Comparison of ENCODE assay signal across 8 cellular contexts in genomic region chr9:113579270-113580040, GRCh38.
DNase-seq lines count a peak whose midpoint lies in the region; ATAC-seq and TF ChIP-seq lines count a peak whose summit lies in the region.

No MANE protein-coding gene starts in this region.

- peak; percentile 34 for DNase-seq in activated gamma-delta T cell treated with Interleukin-2 at 50 U/mL for 16 hours
- no peak for DNase-seq in activated gamma-delta T cell (lab: John Stamatoyannopoulos, UW)
- DNase-seq in SHP77 (lab: John Stamatoyannopoulos, UW) = peak; percentile 30 to 56
- DNase-seq in chondrocyte (ENCODE audit: low spot score) = no peak
- peak in 4 of 9 donors; percentile 11 to 24 (median 13) for DNase-seq in naive thymus-derived CD4-positive, alpha-beta T cell
- no peak for DNase-seq in NCI-H128 (lab: John Stamatoyannopoulos, UW; ENCODE audit: unreplicated experiment)
- DNase-seq in retina = no peak

- H3K27ac ChIP-seq in naive thymus-derived CD4-positive, alpha-beta T cell (ENCODE audit: low read depth, low read length) = peak overlapping the region; percentile 77

- H3K4me3 ChIP-seq in naive thymus-derived CD4-positive, alpha-beta T cell (ENCODE audit: low read length) = peak overlapping the region; percentile 37

- H3K4me1 ChIP-seq in naive thymus-derived CD4-positive, alpha-beta T cell (ENCODE audit: control insufficient read depth in 2 of 2, insufficient read depth in 2 of 2, low read length in 2 of 2) = peaks cover 49 to 50% of the 10 kb centered on the region in 2 donors

- H3K4me3 Mint-ChIP-seq in chondrocyte (ENCODE audit: unreplicated experiment) = peak overlapping the region; percentile 46
- H3K4me3 Mint-ChIP-seq in naive thymus-derived CD4-positive, alpha-beta T cell = peak overlapping the region; percentile 71 to 95 (median 84)

- H3K36me3 Mint-ChIP-seq in chondrocyte (ENCODE audit: low read depth) = peaks cover 10% of the 10 kb centered on the region
- peaks cover 0 to 8% (median 0%) of the 10 kb centered on the region in 5 donors for H3K36me3 Mint-ChIP-seq in naive thymus-derived CD4-positive, alpha-beta T cell

- POLR2A ChIA-PET in naive thymus-derived CD4-positive, alpha-beta T cell (lab: Charles Lee) = interaction anchor here (0.7 to 3.1 kb wide), 19 partner anchors 10 to 1916 kb away, joined by 3 to 21 read pairs (median 6); partner anchors contain the start of genes ALAD, C9orf43 and POLE3

- intact Hi-C loops in naive thymus-derived CD4-positive, alpha-beta T cell (cut with micrococcal nuclease) = loop anchor here (1.0 to 10.0 kb wide), 12 partner anchors 10 to 429 kb away; partner anchors contain the start of genes FKBP15 (in 2 of the 2), SLC31A1 (in 2 of the 2), SLC31A2 (in 2 of the 2) and CDC26 (in 1 of the 2)

- H3K4me1 Mint-ChIP-seq in chondrocyte (ENCODE audit: low read depth) = peaks cover 60% of the 10 kb centered on the region
- H3K4me1 Mint-ChIP-seq in naive thymus-derived CD4-positive, alpha-beta T cell = peaks cover 52 to 80% (median 71%) of the 10 kb centered on the region in 7 donors

- no peak for TF ChIP-seq CTCF in chondrocyte (IDR thresholded peaks at IDR 0.05)

- peak; percentile 29 for ATAC-seq in HG03175 (IDR thresholded peaks at IDR 0.05; ENCODE audit: unreplicated experiment)
- peak; percentile 32 for ATAC-seq in naive thymus-derived CD4-positive, alpha-beta T cell

- CTCF ChIA-PET in naive thymus-derived CD4-positive, alpha-beta T cell (lab: Charles Lee) = interaction anchor here (0.5 to 2.7 kb wide), 18 partner anchors 10 to 307 kb away, joined by 3 to 16 read pairs (median 4); partner anchors contain the start of genes C9orf43 and POLE3

- peak overlapping the region; percentile 98 for H3K27ac Mint-ChIP-seq in chondrocyte (ENCODE audit: unreplicated experiment)
- H3K27ac Mint-ChIP-seq in naive thymus-derived CD4-positive, alpha-beta T cell = peak overlapping the region; percentile 92 to 98 (median 96)

- no peaks in the 10 kb centered on the region for H3K27me3 Mint-ChIP-seq in chondrocyte (ENCODE audit: low read depth)
- H3K27me3 Mint-ChIP-seq in naive thymus-derived CD4-positive, alpha-beta T cell = no peaks in the 10 kb centered on the region

- H3K36me3 ChIP-seq in naive thymus-derived CD4-positive, alpha-beta T cell (ENCODE audit: control insufficient read depth in 2 of 3, insufficient read depth in 3 of 3, low read length in 3 of 3) = peaks cover 0 to 15% (median 0%) of the 10 kb centered on the region in 3 experiments

- H3K9me3 ChIP-seq in naive thymus-derived CD4-positive, alpha-beta T cell (ENCODE audit: control insufficient read depth in 2 of 3, low read length in 3 of 3) = no peaks in the 10 kb centered on the region

- no peaks in the 10 kb centered on the region for H3K9me3 Mint-ChIP-seq in chondrocyte (ENCODE audit: low read depth)
- no peaks in the 10 kb centered on the region for H3K9me3 Mint-ChIP-seq in naive thymus-derived CD4-positive, alpha-beta T cell

- no peaks in the 10 kb centered on the region for H3K27me3 ChIP-seq in naive thymus-derived CD4-positive, alpha-beta T cell (ENCODE audit: control insufficient read depth in 2 of 2, insufficient read depth in 2 of 2, low read length in 2 of 2)

Comparison
In these comparisons a context has a peak if more than half of its experiments do, and no peak if none do; other contexts are left out.
1. DNase-seq: peak in activated gamma-delta T cell treated with Interleukin-2 at 50 U/mL for 16 hours (single experiment) and SHP77 (2 of 2); none in activated gamma-delta T cell (single experiment), chondrocyte (single experiment), NCI-H128 (single experiment) and retina (single experiment).